Comparison of ENCODE assay signal across 12 cellular contexts in the genomic region with DNA sequence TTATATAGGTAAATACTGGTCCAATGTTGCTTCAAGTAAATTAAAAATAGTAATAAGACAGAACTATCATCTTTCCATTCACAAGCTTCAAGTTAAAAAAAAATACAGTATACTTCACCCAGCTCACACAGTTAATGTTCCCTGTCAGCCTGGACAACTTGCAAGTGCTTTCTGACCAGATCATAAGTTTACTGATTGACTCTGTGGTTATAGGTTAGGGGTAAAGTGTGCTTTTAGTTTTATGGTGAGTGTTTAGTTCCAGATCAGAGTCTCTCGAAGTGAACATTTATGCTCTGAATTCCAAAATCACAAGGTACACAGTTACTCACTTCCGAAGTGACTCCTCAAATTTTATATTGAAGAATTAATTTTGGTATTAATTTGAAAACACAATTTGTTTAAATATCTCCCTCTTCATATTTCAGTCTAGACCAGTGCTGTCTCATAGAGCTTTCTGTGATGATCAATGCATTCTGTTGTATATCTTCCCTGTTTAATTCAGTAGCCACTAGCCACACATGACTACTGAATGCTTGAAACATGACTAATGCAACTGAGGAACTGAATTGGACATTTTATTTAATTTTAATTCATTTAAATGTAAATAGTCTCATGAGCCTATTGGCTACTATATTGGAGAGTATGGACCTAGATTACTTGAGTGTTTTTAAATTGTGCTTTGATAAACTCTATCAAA.
A peak's percentile ranks its signal among the peaks of the same experiment; 100 is the strongest.
DNase-seq lines count a peak whose midpoint lies in the region; ATAC-seq and TF ChIP-seq lines count a peak whose summit lies in the region.
"Had no signal": no experiment of that assay in that cellular context is flagged by ENCODE, and none has a peak within 500 bp of the region (broad histone marks: within the 10 kb centered on the region; RNA-seq: fewer than 3 reads in every experiment).

No MANE protein-coding gene starts in this region.

- H4K20me1 ChIP-seq in PC-9 (ENCODE audit: insufficient read depth): no peaks in the 10 kb centered on the region

- H3K4me1 ChIP-seq in cardiac muscle cell (ENCODE audit: low read depth) (peaks cover 6% of the 10 kb centered on the region), ascending aorta (peaks cover under 1 to 6% of the 10 kb centered on the region in 2 donors), PC-9 (replicated peaks; ENCODE audit: insufficient read depth) (no peaks in the 10 kb centered on the region)

- no peak for DNase-seq in cardiac muscle cell (ENCODE audit: low read depth in 1 of 2, low spot score in 1 of 2)
- DNase-seq in cardiac septum (ENCODE audit: low spot score): no peak
- no peak for DNase-seq in ascending aorta (ENCODE audit: low spot score in 2 of 2)
- DNase-seq in AML-193 (lab: John Stamatoyannopoulos, UW): no peak
- DNase-seq in activated T-cell treated with anti-CD3 and anti-CD28 coated beads, Interleukin-2, amount 50 U/mL, for 1 hour: no peak
- DNase-seq in stimulated activated naive CD4-positive, alpha-beta T cell (lab: John Stamatoyannopoulos, UW): no peak
- DNase-seq in PC-9: no peak
- DNase-seq: 8988T, activated T-cell treated with anti-CD3 and anti-CD28 coated beads for 4 hours, NCI-H187 treated with DMSO at 0.1 percent for 48 hours, nucleus accumbens had no signal

- POLR2A ChIA-PET in PC-9 (lab: Charles Lee; ENCODE audit: unreplicated experiment): no interaction called here

- peak overlapping the region; percentile 74 for H3K27ac ChIP-seq in cardiac muscle cell
- H3K27ac ChIP-seq in ascending aorta: peak overlapping the region; percentile 47 to 61
- H3K27ac ChIP-seq in PC-9: no peak overlapping the region

- H3K36me3 ChIP-seq in cardiac muscle cell (peaks cover 6% of the 10 kb centered on the region), ascending aorta (no peaks in the 10 kb centered on the region), PC-9 (ENCODE audit: low read depth) (no peaks in the 10 kb centered on the region)

- BruUV-seq in PC-9 (replicated peaks; lab: Mats Ljungman, UMichigan): no TSS peak

- H3K4me3 ChIP-seq in cardiac muscle cell: no peak overlapping the region
- H3K4me3 ChIP-seq in ascending aorta: no peak overlapping the region
- no peak overlapping the region for H3K4me3 ChIP-seq in PC-9

- no peaks in the 10 kb centered on the region; the same call in 1 of the 2 replicates for H3K9me2 ChIP-seq in PC-9 (ENCODE audit: insufficient read depth)

- intact Hi-C loops in cardiac septum (cut with DNase I) (no loop called here), ascending aorta (cut with DNase I) (no loop called here), PC-9 (cut with micrococcal nuclease; ENCODE audit: unreplicated experiment) (no loop called here)

- no peaks in the 10 kb centered on the region for H3F3A ChIP-seq in PC-9 (ENCODE audit: insufficient read depth, low read depth)

- H3K4me2 ChIP-seq in PC-9: no peak overlapping the region

- H3K79me2 ChIP-seq in PC-9 (ENCODE audit: low read depth): no peaks in the 10 kb centered on the region

- H3K27me3 ChIP-seq in cardiac muscle cell (no peaks in the 10 kb centered on the region), ascending aorta (no peaks in the 10 kb centered on the region), PC-9 (ENCODE audit: insufficient read depth, low read depth) (no peaks in the 10 kb centered on the region)

- H3K9me3 ChIP-seq in cardiac muscle cell (ENCODE audit: low read depth) (no peaks in the 10 kb centered on the region), ascending aorta (no peaks in the 10 kb centered on the region), PC-9 (ENCODE audit: insufficient read depth, low read depth) (no peaks in the 10 kb centered on the region)

- ATAC-seq in HG03045 (IDR thresholded peaks at IDR 0.05; ENCODE audit: unreplicated experiment): peak; percentile 65

- no peak overlapping the region for H2AFZ ChIP-seq in PC-9

- CTCF ChIA-PET in PC-9 (lab: Charles Lee): no interaction called here

- TF ChIP-seq CTCF in cardiac muscle cell (IDR thresholded peaks at IDR 0.05; ENCODE audit: low read depth, low read length) (no peak), ascending aorta (IDR thresholded peaks at IDR 0.05) (no peak), PC-9 (conservative IDR thresholded peaks at IDR 0.05) (no peak)
